17 cellular contexts compared by ENCODE assay signal in genomic region chr2:217688494-217688893, GRCh38.
DNase-seq lines count a peak whose midpoint lies in the region; ATAC-seq and TF ChIP-seq lines count a peak whose summit lies in the region.
"Had no signal": no experiment of that assay in that cellular context is flagged by ENCODE, and none has a peak within 500 bp of the region (broad histone marks: within the 10 kb centered on the region; RNA-seq: fewer than 3 reads in every experiment).

No MANE protein-coding gene starts in this region.

- no peaks in the 10 kb centered on the region for H3K36me3 Mint-ChIP-seq in nephron (ENCODE audit: low read depth)

- peak overlapping the region; percentile 26; the same call in 1 of the 2 replicates for H3K4me2 ChIP-seq in BLaER1

- H3K9ac ChIP-seq in BLaER1 = no peak overlapping the region

- peak overlapping the region in 2 of 3 experiments; percentile 21 to 38 for H3K27ac Mint-ChIP-seq in nephron
- H3K27ac Mint-ChIP-seq: HFFc6 had no signal

- H3K27ac ChIP-seq in BLaER1 (no peak overlapping the region), thoracic aorta (peak overlapping the region; percentile 48 to 80)

- peaks cover 31% of the 10 kb centered on the region for H3K4me1 Mint-ChIP-seq in nephron

- no peaks in the 10 kb centered on the region for H3K36me3 ChIP-seq in BLaER1
- peaks cover 4% of the 10 kb centered on the region for H3K36me3 ChIP-seq in thoracic aorta

- H4K20me1 ChIP-seq in BLaER1 = no peaks in the 10 kb centered on the region

- H3K4me3 ChIP-seq in BLaER1 = no peak overlapping the region
- H3K4me3 ChIP-seq in choroid plexus epithelial cell (ENCODE audit: low read depth, low read length) = no peak overlapping the region
- H3K4me3 ChIP-seq in thoracic aorta = no peak overlapping the region

- ATAC-seq in thoracic aorta (ENCODE audit: insufficient number of reproducible peaks, low FRiP score, low read depth) (no peak), GM21717 (IDR thresholded peaks at IDR 0.05; ENCODE audit: unreplicated experiment) (no peak)
- ATAC-seq: Panc1 had no signal

- H3K27me3 ChIP-seq in BLaER1 (no peaks in the 10 kb centered on the region), thoracic aorta (replicated peaks; ENCODE audit: insufficient read depth) (no peaks in the 10 kb centered on the region)

- H3K4me1 ChIP-seq in BLaER1 (peaks cover 7% of the 10 kb centered on the region), thoracic aorta (ENCODE audit: control insufficient read depth in 1 of 2, low read depth in 2 of 2) (peaks cover 32 to 88% of the 10 kb centered on the region in 2 donors)

- DNase-seq in choroid plexus epithelial cell (ENCODE audit: low read depth) = peak; percentile 51
- no peak for DNase-seq in thoracic aorta (ENCODE audit: low spot score)
- no peak for DNase-seq in DMS79 (lab: John Stamatoyannopoulos, UW)
- no peak for DNase-seq in NCI-H146 treated with DMSO at 0.1 percent for 48 hours (lab: John Stamatoyannopoulos, UW; ENCODE audit: unreplicated experiment)
- DNase-seq in NCI-H1436 (lab: John Stamatoyannopoulos, UW) = no peak
- DNase-seq: 8988T, C1 segment of cervical spinal cord, EL, HFFc6, Karpas-422, NCI-H2029 treated with DMSO at 0.1 percent for 48 hours, NCI-H510A, NCI-H82 had no signal

- H3K9me3 ChIP-seq in BLaER1 = no peaks in the 10 kb centered on the region
- no peaks in the 10 kb centered on the region for H3K9me3 ChIP-seq in thoracic aorta

- TF ChIP-seq CTCF in choroid plexus epithelial cell (conservative IDR thresholded peaks at IDR 0.05; ENCODE audit: low read depth, low read length) = no peak
- TF ChIP-seq CTCF in nephron (IDR thresholded peaks at IDR 0.05; ENCODE audit: unreplicated experiment in 3 of 3) = no peak
- no peak for TF ChIP-seq CTCF in thoracic aorta (IDR thresholded peaks at IDR 0.05)

- H3K9me3 Mint-ChIP-seq in nephron = peaks cover 9% of the 10 kb centered on the region
- H3K9me3 Mint-ChIP-seq: HFFc6 had no signal

- no peaks in the 10 kb centered on the region for H3K27me3 Mint-ChIP-seq in nephron (ENCODE audit: low read depth)

- no peak overlapping the region for H3K4me3 Mint-ChIP-seq in nephron
- H3K4me3 Mint-ChIP-seq: HFFc6 had no signal
